28 cellular contexts compared by ENCODE assay signal in the genomic region with DNA sequence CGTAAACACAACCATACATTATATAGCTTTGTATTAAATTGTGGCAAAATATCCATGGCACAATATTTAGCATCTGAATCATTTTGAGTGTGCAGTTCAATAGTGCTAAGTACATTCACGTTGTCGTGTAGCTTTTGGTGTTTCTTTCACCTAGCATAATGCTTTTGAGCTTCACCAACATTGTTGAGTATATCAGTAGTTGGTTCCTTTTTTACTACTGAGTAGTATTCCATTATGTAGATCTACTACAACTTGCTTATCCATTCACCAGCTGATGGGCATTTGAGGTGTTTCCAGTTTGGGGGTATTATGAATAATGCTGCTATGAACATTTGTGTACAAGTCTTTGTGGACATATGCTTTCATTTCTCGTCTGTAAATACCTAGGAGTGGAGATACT. TPM values are rescaled to one million over a fixed set of nuclear protein-coding genes. Genes with fewer than 3 reads are reported as not detected.
DNase-seq lines count a peak whose midpoint lies in the region; ATAC-seq, FAIRE-seq and TF ChIP-seq lines count a peak whose summit lies in the region.
"Had no signal": no experiment of that assay in that cellular context is flagged by ENCODE, and none has a peak within 500 bp of the region (broad histone marks: within the 10 kb centered on the region; RNA-seq: fewer than 3 reads in every experiment).

No MANE protein-coding gene starts in this region.

- no peak overlapping the region for H3K4me3 Mint-ChIP-seq in stimulated activated naive B cell treated with anti-CD40 and anti-IgM and Interleukin-4, amounts not matched to agents 10 μg/mL and 1 μg/mL and 100 μg/mL, for 72 hours
- H3K4me3 Mint-ChIP-seq in mesothelial cell of epicardium (no peak overlapping the region), T-helper 17 cell (no peak overlapping the region)
- H3K4me3 Mint-ChIP-seq: CD14-positive monocyte; CD4-positive, alpha-beta memory T cell; CD4-positive, CD25-positive, alpha-beta regulatory T cell; CD8-positive, alpha-beta memory T cell had no signal

- H3K4me3 ChIP-seq in HEK293 (ENCODE audit: low read depth, low read length) (no peak overlapping the region), Panc1 (ENCODE audit: low read depth in 2 of 2, low read length in 2 of 2) (no peak overlapping the region)
- H3K4me3 ChIP-seq: BLaER1, GM12878 had no signal

- POLR2A ChIA-PET in HEK293 (lab: Yijun Ruan, JAX): no interaction called here
- POLR2A ChIA-PET in Panc1 (lab: Charles Lee): no interaction called here

- peaks cover 45 to 62% of the 10 kb centered on the region in 2 donors for H3K36me3 Mint-ChIP-seq in stimulated activated naive B cell treated with anti-CD40 and anti-IgM and Interleukin-4, amounts not matched to agents 10 μg/mL and 1 μg/mL and 100 μg/mL, for 72 hours
- H3K36me3 Mint-ChIP-seq in mesothelial cell of epicardium: peaks cover 52% of the 10 kb centered on the region
- peaks cover 8% of the 10 kb centered on the region for H3K36me3 Mint-ChIP-seq in T-helper 17 cell (ENCODE audit: low read depth)

- H3K27me3 ChIP-seq in Panc1 (ENCODE audit: control insufficient read depth, insufficient read depth, low read length): no peaks in the 10 kb centered on the region
- H3K27me3 ChIP-seq: BE2C, BLaER1 had no signal

- no peaks in the 10 kb centered on the region for H3K4me1 ChIP-seq in HEK293 (ENCODE audit: control insufficient read depth, insufficient read depth, low read length)
- peaks cover 10% of the 10 kb centered on the region for H3K4me1 ChIP-seq in Panc1 (ENCODE audit: control insufficient read depth, insufficient read depth, low read length)
- H3K4me1 ChIP-seq: BE2C, BLaER1 had no signal

- TF ChIP-seq POLR2A in H54 (IDR thresholded peaks at IDR 0.05; ENCODE audit: low read depth, low read length): no peak

- no peaks in the 10 kb centered on the region for H3K27me3 Mint-ChIP-seq in stimulated activated naive B cell treated with anti-CD40 and anti-IgM and Interleukin-4, amounts not matched to agents 10 μg/mL and 1 μg/mL and 100 μg/mL, for 72 hours
- no peaks in the 10 kb centered on the region for H3K27me3 Mint-ChIP-seq in mesothelial cell of epicardium (ENCODE audit: low read depth)
- H3K27me3 Mint-ChIP-seq in T-helper 17 cell: no peaks in the 10 kb centered on the region
- H3K27me3 Mint-ChIP-seq: CD4-positive, alpha-beta memory T cell; CD4-positive, CD25-positive, alpha-beta regulatory T cell; CD8-positive, alpha-beta memory T cell had no signal

- H3K9me3 ChIP-seq in HEK293 (ENCODE audit: control insufficient read depth, insufficient read depth, low read depth, low read length): no peaks in the 10 kb centered on the region
- H3K9me3 ChIP-seq in Panc1 (ENCODE audit: control insufficient read depth, insufficient read depth, low read depth, low read length): no peaks in the 10 kb centered on the region
- no peaks in the 10 kb centered on the region for H3K9me3 ChIP-seq in T-helper 17 cell (ENCODE audit: control insufficient read depth, low read length, poor library complexity, severe bottlenecking)
- H3K9me3 ChIP-seq: BE2C, BLaER1 had no signal

- CTCF ChIA-PET in HEK293 (lab: Yijun Ruan, JAX): interaction anchor here (0.6 kb wide), 1 partner anchor 287 kb away, joined by 3 read pairs; no protein-coding TSS in a partner anchor
- CTCF ChIA-PET in Panc1 (lab: Charles Lee): no interaction called here

- BruUV-seq in Panc1 (replicated peaks; lab: Mats Ljungman, UMichigan): TSS peak; percentile 32

- intact Hi-C loops in Panc1 (cut with micrococcal nuclease; ENCODE audit: unreplicated experiment): no loop called here

- peaks cover 4 to 5% of the 10 kb centered on the region in 2 donors for H3K9me3 Mint-ChIP-seq in stimulated activated naive B cell treated with anti-CD40 and anti-IgM and Interleukin-4, amounts not matched to agents 10 μg/mL and 1 μg/mL and 100 μg/mL, for 72 hours
- peaks cover 7% of the 10 kb centered on the region for H3K9me3 Mint-ChIP-seq in mesothelial cell of epicardium

- no peaks in the 10 kb centered on the region for H3K4me1 Mint-ChIP-seq in stimulated activated naive B cell treated with anti-CD40 and anti-IgM and Interleukin-4, amounts not matched to agents 10 μg/mL and 1 μg/mL and 100 μg/mL, for 72 hours
- peaks cover 17% of the 10 kb centered on the region for H3K4me1 Mint-ChIP-seq in mesothelial cell of epicardium
- peaks cover 10% of the 10 kb centered on the region for H3K4me1 Mint-ChIP-seq in T-helper 17 cell
- H3K4me1 Mint-ChIP-seq: CD14-positive monocyte had no signal

- in situ Hi-C loops in Panc1 (cut with HindIII; ENCODE audit: low pct_unique_long_range_greater_than_20kb, low sequenced_read_pairs): no loop called here

- TF ChIP-seq CTCF in HEK293 (tag by site-specific recombination; IDR thresholded peaks at IDR 0.05) (no peak), Panc1 (IDR thresholded peaks at IDR 0.05) (no peak), mesothelial cell of epicardium (IDR thresholded peaks at IDR 0.05; ENCODE audit: unreplicated experiment) (no peak)

- H3K27ac ChIP-seq in HEK293 (ENCODE audit: extremely low read depth, low read depth, low read length): no peak overlapping the region
- H3K27ac ChIP-seq in Panc1 (ENCODE audit: low read length): no peak overlapping the region
- H3K27ac ChIP-seq: BLaER1 had no signal

- FAIRE-seq in H54 (lab: Jason Lieb, UNC): peak; percentile 38
- FAIRE-seq: A204.1, GM12878, GM12892, GM18507 had no signal

- no peak for ATAC-seq in Panc1
- no peak for ATAC-seq in stimulated activated naive B cell treated with anti-CD40 and anti-IgM and Interleukin-4, amounts not matched to agents 10 μg/mL and 1 μg/mL and 100 μg/mL, for 72 hours (replicated peaks)
- ATAC-seq in T-helper 17 cell: no peak
- ATAC-seq in HG02642 (IDR thresholded peaks at IDR 0.05; ENCODE audit: poor library complexity, unreplicated experiment): no peak
- ATAC-seq: GM12878 had no signal

- H3K36me3 ChIP-seq in HEK293 (ENCODE audit: control insufficient read depth in 2 of 2, insufficient read depth in 1 of 2, low read length in 2 of 2) (peaks cover 9 to 67% of the 10 kb centered on the region in 2 experiments; a peak in 2 of 3 replicates), Panc1 (ENCODE audit: control insufficient read depth, insufficient read depth, low read length) (peaks cover 2% of the 10 kb centered on the region; the same call in 1 of the 2 replicates)

- peak overlapping the region; percentile 43 for H3K27ac Mint-ChIP-seq in stimulated activated naive B cell treated with anti-CD40 and anti-IgM and Interleukin-4, amounts not matched to agents 10 μg/mL and 1 μg/mL and 100 μg/mL, for 72 hours
- H3K27ac Mint-ChIP-seq in mesothelial cell of epicardium (no peak overlapping the region), T-helper 17 cell (no peak overlapping the region)
- H3K27ac Mint-ChIP-seq: CD14-positive monocyte; CD8-positive, alpha-beta memory T cell had no signal

- DNase-seq in H54 (ENCODE audit: insufficient read length, low spot score) (no peak), Panc1 (ENCODE audit: low read depth, low spot score) (no peak), mesothelial cell of epicardium (ENCODE audit: low spot score in 2 of 2, unreplicated experiment in 2 of 2) (no peak), T-helper 17 cell (no peak)
- no peak for DNase-seq in stimulated activated naive B cell treated with anti-CD40 and anti-IgM and Interleukin-4, amounts not matched to agents 10 μg/mL and 1 μg/mL and 100 μg/mL, for 72 hours
- DNase-seq: 8988T; ACHN; BE2C; C1 segment of cervical spinal cord; CD4-positive, alpha-beta memory T cell; CD4-positive, CD25-positive, alpha-beta regulatory T cell; CD8-positive, alpha-beta memory T cell; COR-L47; DMS 273 treated with DMSO at 0.1 percent for 48 hours; DMS153; DMS53; DMS79; DND-41; EL; GDM1 had no signal

TF ChIP-seq in HEK293, 187 proteins besides CTCF, POLR2A, EP300 and RAD21:
- TF ChIP-seq ZNF169 (tag by site-specific recombination; IDR thresholded peaks at IDR 0.05) (no peak), ZNF146 (tag by site-specific recombination; IDR thresholded peaks at IDR 0.05) (peak; percentile 81)
TF ChIP-seq in HEK293: peak in this region for 1.

RNA-seq across cellular contexts. Expression of a gene that starts 27.3 kb away (rescaled TPM):
- 79.8 TPM for total RNA-seq in Panc1 (2021; ENCODE audit: unreplicated experiment)
- 22.0 TPM for polyA plus RNA-seq in Panc1 (2012; ENCODE audit: insufficient read length)
- 26.7 to 28.1 TPM (median 27.9 TPM) in 3 replicates for total RNA-seq in mesothelial cell of epicardium
- 1 to 10 TPM; 3.1 to 9.6 TPM for total RNA-seq in T-helper 17 cell
